12 cellular contexts compared by ENCODE assay signal in genomic region chr14:20434701-20435453, GRCh38. TPM values are rescaled to one million over a fixed set of nuclear protein-coding genes. Genes with fewer than 3 reads are reported as not detected.
DNase-seq lines count a peak whose midpoint lies in the region; ATAC-seq, FAIRE-seq and TF ChIP-seq lines count a peak whose summit lies in the region.
"Had no signal": no experiment of that assay in that cellular context is flagged by ENCODE, and none has a peak within 500 bp of the region (broad histone marks: within the 10 kb centered on the region; RNA-seq: fewer than 3 reads in every experiment).

No MANE protein-coding gene starts in this region.

- H3K27ac ChIP-seq in rectal smooth muscle tissue (ENCODE audit: low read depth, low read length), result peak overlapping the region; percentile 6

- no peak for ATAC-seq in GM21529 (IDR thresholded peaks at IDR 0.05; ENCODE audit: unreplicated experiment)

- no peak overlapping the region for H3K9ac ChIP-seq in rectal smooth muscle tissue (ENCODE audit: low read length)

- in situ Hi-C loops in G401 (cut with HindIII; ENCODE audit: low sequenced_read_pairs), result no loop called here

- no peak for FAIRE-seq in GM12891 (lab: Jason Lieb, UNC)
- FAIRE-seq: GM19239 had no signal

- H3K27me3 ChIP-seq in rectal smooth muscle tissue (ENCODE audit: control insufficient read depth, insufficient read depth, low read length), result no peaks in the 10 kb centered on the region

- no peaks in the 10 kb centered on the region for H3K36me3 ChIP-seq in rectal smooth muscle tissue (ENCODE audit: control insufficient read depth, insufficient read depth, low read length)

- DNase-seq in G401 (ENCODE audit: low spot score), result peak; percentile 98
- peak; percentile 26 for DNase-seq in astrocyte of the hippocampus (ENCODE audit: low read depth, low spot score)
- DNase-seq in hippocampal formation (lab: John Stamatoyannopoulos, UW), result peak; percentile 63 to 81
- no peak for DNase-seq in hepatic stellate cell (ENCODE audit: low spot score)
- DNase-seq in stimulated activated CD4-positive, alpha-beta T cell treated with anti-CD3 and anti-CD28 coated beads, Interleukin-12 subunit alpha, Interleukin-12 subunit beta, amount 100 ng/mL, for 4 hours, result no peak
- DNase-seq in GM12891 (ENCODE audit: insufficient read length, low spot score), result no peak
- DNase-seq: activated gamma-delta T cell treated with Interleukin-2 at 50 U/mL for 16 hours, DND-41, NCI-H2081 treated with DMSO at 0.1 percent for 48 hours had no signal

- no peak for TF ChIP-seq POLR2A in GM12891 (IDR thresholded peaks at IDR 0.05; ENCODE audit: low read depth, low read length)

- no peaks in the 10 kb centered on the region for H3K4me1 ChIP-seq in rectal smooth muscle tissue (ENCODE audit: control insufficient read depth, insufficient read depth, low read length)

- H3K4me3 ChIP-seq in rectal smooth muscle tissue (ENCODE audit: low read length), result peak overlapping the region; percentile 50

TF ChIP-seq in GM12891, 5 proteins besides CTCF, POLR2A, EP300 and RAD21:
- TF ChIP-seq PAX5 (IDR thresholded peaks at IDR 0.05; ENCODE audit: insufficient read depth, low read length, severe bottlenecking) (no peak), SPI1 (IDR thresholded peaks at IDR 0.05; ENCODE audit: low read depth, low read length) (no peak), POLR2AphosphoS5 (IDR thresholded peaks at IDR 0.05; ENCODE audit: low read depth, low read length) (no peak), POU2F2 (IDR thresholded peaks at IDR 0.05; ENCODE audit: low read depth, low read length) (no peak), TAF1 (IDR thresholded peaks at IDR 0.05; ENCODE audit: low read depth, low read length) (no peak)
TF ChIP-seq in GM12891: peak in this region for 0.

RNA-seq across cellular contexts. Expression of gene KLHL33, which starts 1.1 kb away (rescaled TPM):
- total RNA-seq in G401 (2014; rRNA removed; shearing (Covaris generic)), result not detected in 2 replicates
- 0.09 TPM for polyA plus RNA-seq in GM12891 (2012; ENCODE audit: low read depth, missing spikeins)

RNA-seq across cellular contexts. Expression of gene OSGEP, which starts 19.7 kb away (rescaled TPM):
- total RNA-seq in G401 (2014; rRNA removed; shearing (Covaris generic)), result 46.3 and 60.7 TPM in 2 replicates
- 30.6 TPM for polyA plus RNA-seq in GM12891 (2012; ENCODE audit: low read depth, missing spikeins)

RNA-seq across cellular contexts. Expression of gene APEX1, which starts 20.1 kb away (rescaled TPM):
- 234 and 289 TPM in 2 replicates for total RNA-seq in G401 (2014; rRNA removed; shearing (Covaris generic))
- 248 TPM for polyA plus RNA-seq in GM12891 (2012; ENCODE audit: low read depth, missing spikeins)

RNA-seq across cellular contexts. Expression of gene TEP1, which starts 21.6 kb away (rescaled TPM):
- 3.8 and 9.3 TPM in 2 replicates for total RNA-seq in G401 (2014; rRNA removed; shearing (Covaris generic))
- 9.8 TPM for polyA plus RNA-seq in GM12891 (2012; ENCODE audit: low read depth, missing spikeins)

RNA-seq across cellular contexts. Expression of gene PIP4P1, which starts 26.4 kb away (rescaled TPM):
- total RNA-seq in G401 (2014; rRNA removed; shearing (Covaris generic)), result 37.8 and 40.4 TPM in 2 replicates
- 25.7 TPM for polyA plus RNA-seq in GM12891 (2012; ENCODE audit: low read depth, missing spikeins)

Comparison
In these comparisons a context has a peak if more than half of its experiments do, and no peak if none do; other contexts are left out.
1. DNase-seq: peak in G401 (single experiment), astrocyte of the hippocampus (single experiment) and hippocampal formation (2 of 2); none in hepatic stellate cell (single experiment), stimulated activated CD4-positive, alpha-beta T cell treated with anti-CD3 and anti-CD28 coated beads, Interleukin-12 subunit alpha, Interleukin-12 subunit beta, amount 100 ng/mL, for 4 hours (single experiment) and GM12891 (single experiment).